1 cellular context compared by ENCODE assay signal in the genomic region with DNA sequence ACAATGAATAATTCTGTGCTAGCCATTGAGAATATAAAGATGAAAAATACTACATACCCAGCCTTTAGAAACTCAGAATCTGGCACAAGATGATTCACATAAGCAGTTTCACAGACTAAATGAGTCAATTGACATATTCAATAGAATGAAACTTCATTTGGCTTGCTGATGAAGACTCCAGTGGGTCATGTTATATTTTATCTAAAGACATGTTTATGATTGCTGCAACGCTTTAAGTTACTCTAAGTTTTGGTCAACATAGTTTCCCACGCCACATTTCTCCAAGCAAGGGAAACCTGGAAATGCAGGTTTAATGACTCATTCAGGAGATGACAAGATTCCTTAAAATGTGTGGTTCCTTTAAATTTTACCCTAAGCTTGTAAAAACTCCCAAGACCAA.
TF ChIP-seq lines count a peak whose summit lies in the region.

No MANE protein-coding gene starts in this region.

TF ChIP-seq in endothelial cell of umbilical vein, 7 proteins besides CTCF, POLR2A, EP300 and RAD21:
- peak; percentile 29 for TF ChIP-seq FOS (IDR thresholded peaks at IDR 0.05; ENCODE audit: borderline replicate concordance, insufficient read depth, low read length)
- peak; percentile 34 for TF ChIP-seq JUN (IDR thresholded peaks at IDR 0.05; ENCODE audit: borderline replicate concordance, insufficient read depth, insufficient read length, low read depth)
- TF ChIP-seq, protein P1, sequence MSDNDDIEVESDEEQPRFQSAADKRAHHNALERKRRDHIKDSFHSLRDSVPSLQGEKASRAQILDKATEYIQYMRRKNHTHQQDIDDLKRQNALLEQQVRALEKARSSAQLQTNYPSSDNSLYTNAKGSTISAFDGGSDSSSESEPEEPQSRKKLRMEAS (IDR thresholded peaks at IDR 0.05; ENCODE audit: insufficient read depth, insufficient read length) = no peak
TF ChIP-seq in endothelial cell of umbilical vein: peak in this region for 2.
